ENCODE assay signal across 20 cellular contexts in genomic region chr14:68657300-68658028, GRCh38.
"Had no signal": no experiment of that assay in that cellular context is flagged by ENCODE, and none has a peak within 500 bp of the region (broad histone marks: within the 10 kb centered on the region; RNA-seq: fewer than 3 reads in every experiment).

No MANE protein-coding gene starts in this region.

- H3K4me1 ChIP-seq: foreskin keratinocyte had no signal

- H3K9me3 ChIP-seq: body of pancreas, tibial nerve had no signal

- ATAC-seq: activated T-cell treated with anti-CD3 and anti-CD28 coated beads, Interleukin-2, amount 50 U/mL, for 72 hours; body of pancreas; foreskin keratinocyte; left colon; T-cell had no signal

- H3K4me3 ChIP-seq: body of pancreas, lung, SK-N-MC, skin epidermis, tibial nerve had no signal

- H3K36me3 ChIP-seq: tibial nerve had no signal

- H3K27me3 ChIP-seq: body of pancreas, foreskin keratinocyte, tibial nerve had no signal

- H3K27ac ChIP-seq: body of pancreas, foreskin keratinocyte, SK-N-MC had no signal

- DNase-seq: activated CD4-positive, alpha-beta T cell treated with anti-CD3 and anti-CD28 coated beads, Interleukin-2, amount 50 U/mL, for 4 hours; activated CD4-positive, CD25-positive, alpha-beta regulatory T cell treated with anti-CD3 and anti-CD28 coated beads, Interleukin-2, amount 50 U/mL, for 72 hours; activated gamma-delta T cell treated with Interleukin-2 at 50 U/mL for 16 hours; activated T-cell treated with anti-CD3 and anti-CD28 coated beads, Interleukin-2, amount 50 U/mL, for 72 hours; amygdala; body of pancreas; cortex of kidney; effector CD8-positive, alpha-beta T cell; foreskin keratinocyte; left colon; stimulated activated CD4-positive, alpha-beta T cell treated with anti-CD3 and anti-CD28 coated beads, Interleukin-15, amount 100 ng/mL, for 24 hours; stimulated activated CD4-positive, alpha-beta T cell treated with anti-CD3 and anti-CD28 coated beads, Interleukin-4, amount 100 ng/mL, for 1 hour; stimulated activated naive CD4-positive, alpha-beta T cell; substantia nigra; T-cell; T-helper 9 cell had no signal
